1 cellular context compared by ENCODE assay signal in genomic region chr1:183996396-183996795, GRCh38.
TF ChIP-seq lines count a peak whose summit lies in the region.

No MANE protein-coding gene starts in this region.

TF ChIP-seq in HepG2, 621 proteins besides CTCF, POLR2A, EP300 and RAD21 (continues in another document):
- no peak for TF ChIP-seq ZBTB33 (CRISPR knock-in tag; IDR thresholded peaks at IDR 0.05)
- TF ChIP-seq, protein P1, sequence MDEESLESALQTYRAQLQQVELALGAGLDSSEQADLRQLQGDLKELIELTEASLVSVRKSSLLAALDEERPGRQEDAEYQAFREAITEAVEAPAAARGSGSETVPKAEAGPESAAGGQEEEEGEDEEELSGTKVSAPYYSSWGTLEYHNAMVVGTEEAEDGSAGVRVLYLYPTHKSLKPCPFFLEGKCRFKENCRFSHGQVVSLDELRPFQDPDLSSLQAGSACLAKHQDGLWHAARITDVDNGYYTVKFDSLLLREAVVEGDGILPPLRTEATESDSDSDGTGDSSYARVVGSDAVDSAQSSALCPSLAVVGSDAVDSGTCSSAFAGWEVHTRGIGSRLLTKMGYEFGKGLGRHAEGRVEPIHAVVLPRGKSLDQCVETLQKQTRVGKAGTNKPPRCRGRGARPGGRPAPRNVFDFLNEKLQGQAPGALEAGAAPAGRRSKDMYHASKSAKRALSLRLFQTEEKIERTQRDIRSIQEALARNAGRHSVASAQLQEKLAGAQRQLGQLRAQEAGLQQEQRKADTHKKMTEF (CRISPR knock-in tag; IDR thresholded peaks at IDR 0.05): no peak
- TF ChIP-seq FOXA3 (CRISPR knock-in tag; IDR thresholded peaks at IDR 0.05): peak; percentile 61; the same call in 1 of the 2 replicates
- TF ChIP-seq PAXIP1 (CRISPR knock-in tag; conservative IDR thresholded peaks at IDR 0.05): peak; percentile 71
- TF ChIP-seq ZNF510 (CRISPR knock-in tag; IDR thresholded peaks at IDR 0.05; ENCODE audit: low read depth): no peak
- TF ChIP-seq NCOR1 (IDR thresholded peaks at IDR 0.05; ENCODE audit: borderline replicate concordance, low read length): no peak
- TF ChIP-seq, protein P2, sequence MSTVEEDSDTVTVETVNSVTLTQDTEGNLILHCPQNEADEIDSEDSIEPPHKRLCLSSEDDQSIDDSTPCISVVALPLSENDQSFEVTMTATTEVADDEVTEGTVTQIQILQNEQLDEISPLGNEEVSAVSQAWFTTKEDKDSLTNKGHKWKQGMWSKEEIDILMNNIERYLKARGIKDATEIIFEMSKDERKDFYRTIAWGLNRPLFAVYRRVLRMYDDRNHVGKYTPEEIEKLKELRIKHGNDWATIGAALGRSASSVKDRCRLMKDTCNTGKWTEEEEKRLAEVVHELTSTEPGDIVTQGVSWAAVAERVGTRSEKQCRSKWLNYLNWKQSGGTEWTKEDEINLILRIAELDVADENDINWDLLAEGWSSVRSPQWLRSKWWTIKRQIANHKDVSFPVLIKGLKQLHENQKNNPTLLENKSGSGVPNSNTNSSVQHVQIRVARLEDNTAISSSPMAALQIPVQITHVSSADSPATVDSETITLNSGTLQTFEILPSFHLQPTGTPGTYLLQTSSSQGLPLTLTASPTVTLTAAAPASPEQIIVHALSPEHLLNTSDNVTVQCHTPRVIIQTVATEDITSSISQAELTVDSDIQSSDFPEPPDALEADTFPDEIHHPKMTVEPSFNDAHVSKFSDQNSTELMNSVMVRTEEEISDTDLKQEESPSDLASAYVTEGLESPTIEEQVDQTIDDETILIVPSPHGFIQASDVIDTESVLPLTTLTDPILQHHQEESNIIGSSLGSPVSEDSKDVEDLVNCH (CRISPR knock-in tag; IDR thresholded peaks at IDR 0.05): no peak
- TF ChIP-seq AGO2 (optimal IDR thresholded peaks at IDR 0.05; ENCODE audit: low read depth, low read length): no peak
- TF ChIP-seq TEAD2 (CRISPR knock-in tag; IDR thresholded peaks at IDR 0.05): no peak
- no peak for TF ChIP-seq PRDM10 (CRISPR knock-in tag; IDR thresholded peaks at IDR 0.05; ENCODE audit: low read depth)
- TF ChIP-seq NFIB (CRISPR knock-in tag; IDR thresholded peaks at IDR 0.05; ENCODE audit: borderline replicate concordance): no peak
- no peak for TF ChIP-seq ZBTB1 (CRISPR knock-in tag; IDR thresholded peaks at IDR 0.05; ENCODE audit: borderline replicate concordance)
- no peak for TF ChIP-seq ATAD3A (CRISPR knock-in tag; IDR thresholded peaks at IDR 0.05)
- no peak for TF ChIP-seq NFATC3 (CRISPR knock-in tag; IDR thresholded peaks at IDR 0.05)
- no peak for TF ChIP-seq PHF8 (CRISPR knock-in tag; IDR thresholded peaks at IDR 0.05)
- no peak for TF ChIP-seq FOSL1 (CRISPR knock-in tag; IDR thresholded peaks at IDR 0.05; ENCODE audit: borderline replicate concordance)
- no peak for TF ChIP-seq CBFB (CRISPR knock-in tag; IDR thresholded peaks at IDR 0.05)
- no peak for TF ChIP-seq HIVEP1 (CRISPR knock-in tag; IDR thresholded peaks at IDR 0.05)
- TF ChIP-seq RNF219 (CRISPR knock-in tag; IDR thresholded peaks at IDR 0.05): no peak
- TF ChIP-seq, protein P3, sequence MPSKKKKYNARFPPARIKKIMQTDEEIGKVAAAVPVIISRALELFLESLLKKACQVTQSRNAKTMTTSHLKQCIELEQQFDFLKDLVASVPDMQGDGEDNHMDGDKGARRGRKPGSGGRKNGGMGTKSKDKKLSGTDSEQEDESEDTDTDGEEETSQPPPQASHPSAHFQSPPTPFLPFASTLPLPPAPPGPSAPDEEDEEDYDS (CRISPR knock-in tag; IDR thresholded peaks at IDR 0.05): peak; percentile 74; the same call in 1 of the 2 replicates
- TF ChIP-seq NFIC (IDR thresholded peaks at IDR 0.05; ENCODE audit: low read length): 0 out of 2 replicates have a peak, but pooled peaks have one; percentile 31
- TF ChIP-seq ZNF703 (CRISPR knock-in tag; IDR thresholded peaks at IDR 0.05; ENCODE audit: borderline replicate concordance): no peak
- TF ChIP-seq MBD4 (IDR thresholded peaks at IDR 0.05; ENCODE audit: borderline replicate concordance, low read length): no peak
- no peak for TF ChIP-seq GTF3A (CRISPR knock-in tag; conservative IDR thresholded peaks at IDR 0.05)
- no peak; the same call in 1 of the 2 replicates for TF ChIP-seq ZFY (CRISPR knock-in tag; IDR thresholded peaks at IDR 0.05)
- no peak; the same call in 1 of the 2 replicates for TF ChIP-seq MIER3 (CRISPR knock-in tag; IDR thresholded peaks at IDR 0.05; ENCODE audit: borderline replicate concordance)
- no peak for TF ChIP-seq MTA3 (CRISPR knock-in tag; IDR thresholded peaks at IDR 0.05)
- TF ChIP-seq KMT2A (CRISPR knock-in tag; IDR thresholded peaks at IDR 0.05): no peak
- TF ChIP-seq MZF1 (CRISPR knock-in tag; IDR thresholded peaks at IDR 0.05; ENCODE audit: borderline replicate concordance): no peak
- TF ChIP-seq ZNF282 (IDR thresholded peaks at IDR 0.05; ENCODE audit: partially characterized antibody): no peak
- TF ChIP-seq, protein P4, sequence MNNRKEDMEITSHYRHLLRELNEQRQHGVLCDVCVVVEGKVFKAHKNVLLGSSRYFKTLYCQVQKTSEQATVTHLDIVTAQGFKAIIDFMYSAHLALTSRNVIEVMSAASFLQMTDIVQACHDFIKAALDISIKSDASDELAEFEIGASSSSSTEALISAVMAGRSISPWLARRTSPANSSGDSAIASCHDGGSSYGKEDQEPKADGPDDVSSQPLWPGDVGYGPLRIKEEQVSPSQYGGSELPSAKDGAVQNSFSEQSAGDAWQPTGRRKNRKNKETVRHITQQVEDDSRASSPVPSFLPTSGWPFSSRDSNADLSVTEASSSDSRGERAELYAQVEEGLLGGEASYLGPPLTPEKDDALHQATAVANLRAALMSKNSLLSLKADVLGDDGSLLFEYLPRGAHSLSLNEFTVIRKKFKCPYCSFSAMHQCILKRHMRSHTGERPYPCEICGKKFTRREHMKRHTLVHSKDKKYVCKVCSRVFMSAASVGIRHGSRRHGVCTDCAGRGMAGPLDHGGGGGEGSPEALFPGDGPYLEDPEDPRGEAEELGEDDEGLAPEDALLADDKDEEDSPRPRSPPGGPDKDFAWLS (CRISPR knock-in tag; IDR thresholded peaks at IDR 0.05; ENCODE audit: borderline replicate concordance): no peak
- TF ChIP-seq MAX (IDR thresholded peaks at IDR 0.05): no peak
- TF ChIP-seq BHLHE40 (IDR thresholded peaks at IDR 0.05; ENCODE audit: low read length): no peak
